19 cellular contexts compared by ENCODE assay signal in genomic region chr2:1758774-1759610, GRCh38.
"Had no signal": no experiment of that assay in that cellular context is flagged by ENCODE, and none has a peak within 500 bp of the region (broad histone marks: within the 10 kb centered on the region; RNA-seq: fewer than 3 reads in every experiment).

No MANE protein-coding gene starts in this region.

- H3K27ac Mint-ChIP-seq: activated naive CD4-positive, alpha-beta T cell treated with anti-CD3 and anti-CD28 coated beads, Interleukin-2, amount 10 ng/mL, durations not matched to agents 7 days and 5 days; immature natural killer cell; stimulated activated naive CD8-positive, alpha-beta T cell treated with anti-CD3 and anti-CD28 coated beads, Interleukin-15, amount 100 ng/mL, for 72 hours had no signal

- H3K36me3 Mint-ChIP-seq: activated naive CD4-positive, alpha-beta T cell treated with anti-CD3 and anti-CD28 coated beads, Interleukin-2, amount 10 ng/mL, durations not matched to agents 7 days and 5 days; immature natural killer cell had no signal

- H3K4me3 Mint-ChIP-seq: activated naive CD4-positive, alpha-beta T cell treated with anti-CD3 and anti-CD28 coated beads, Interleukin-2, amount 10 ng/mL, durations not matched to agents 7 days and 5 days; immature natural killer cell; nephron progenitor cell; stimulated activated naive CD8-positive, alpha-beta T cell treated with anti-CD3 and anti-CD28 coated beads, Interleukin-15, amount 100 ng/mL, for 72 hours had no signal

- ATAC-seq: gastroesophageal sphincter; stimulated activated naive CD8-positive, alpha-beta T cell treated with anti-CD3 and anti-CD28 coated beads, Interleukin-15, amount 100 ng/mL, for 72 hours had no signal

- H3K9me3 ChIP-seq: ascending aorta, gastroesophageal sphincter, prostate gland, right atrium auricular region, testis had no signal

- H3K4me1 ChIP-seq: ascending aorta, prostate gland, testis had no signal

- DNase-seq: activated CD4-positive, alpha-beta T cell treated with anti-CD3 and anti-CD28 coated beads for 1 hour; activated CD8-positive, alpha-beta memory T cell treated with anti-CD3 and anti-CD28 coated beads for 24 hours; activated effector memory CD4-positive, alpha-beta T cell treated with Interleukin-2 at 50 U/mL for 16 hours; activated naive CD4-positive, alpha-beta T cell treated with anti-CD3 and anti-CD28 coated beads, Interleukin-2, amount 10 ng/mL, durations not matched to agents 7 days and 5 days; activated T-cell treated with anti-CD3 and anti-CD28 coated beads, Interleukin-2, amount 50 U/mL, for 48 hours; cortex of kidney; erythroblast; heart right ventricle; immature natural killer cell; nephron progenitor cell; occipital lobe; stimulated activated CD4-positive, alpha-beta T cell treated with anti-CD3 and anti-CD28 coated beads, Interleukin-4, amount 100 ng/mL, for 1 hour; stimulated activated naive CD8-positive, alpha-beta T cell treated with anti-CD3 and anti-CD28 coated beads, Interleukin-15, amount 100 ng/mL, for 72 hours; testis; WERI-Rb-1 had no signal

- H3K9me3 Mint-ChIP-seq: immature natural killer cell had no signal

- H3K27me3 ChIP-seq: ascending aorta, right atrium auricular region, testis had no signal

- H3K4me3 ChIP-seq: ascending aorta, gastroesophageal sphincter, heart right ventricle, prostate gland, right atrium auricular region, testis had no signal

- H3K4me1 Mint-ChIP-seq: activated naive CD4-positive, alpha-beta T cell treated with anti-CD3 and anti-CD28 coated beads, Interleukin-2, amount 10 ng/mL, durations not matched to agents 7 days and 5 days; immature natural killer cell; nephron progenitor cell; stimulated activated naive CD8-positive, alpha-beta T cell treated with anti-CD3 and anti-CD28 coated beads, Interleukin-15, amount 100 ng/mL, for 72 hours had no signal

- H3K27me3 Mint-ChIP-seq: activated naive CD4-positive, alpha-beta T cell treated with anti-CD3 and anti-CD28 coated beads, Interleukin-2, amount 10 ng/mL, durations not matched to agents 7 days and 5 days had no signal

- H3K36me3 ChIP-seq: ascending aorta, gastroesophageal sphincter, heart right ventricle, prostate gland, right atrium auricular region, WERI-Rb-1 had no signal

- H3K27ac ChIP-seq: ascending aorta, gastroesophageal sphincter, heart right ventricle, prostate gland, right atrium auricular region, testis, WERI-Rb-1 had no signal
